ENCODE assay signal across 2 cellular contexts in the genomic region with DNA sequence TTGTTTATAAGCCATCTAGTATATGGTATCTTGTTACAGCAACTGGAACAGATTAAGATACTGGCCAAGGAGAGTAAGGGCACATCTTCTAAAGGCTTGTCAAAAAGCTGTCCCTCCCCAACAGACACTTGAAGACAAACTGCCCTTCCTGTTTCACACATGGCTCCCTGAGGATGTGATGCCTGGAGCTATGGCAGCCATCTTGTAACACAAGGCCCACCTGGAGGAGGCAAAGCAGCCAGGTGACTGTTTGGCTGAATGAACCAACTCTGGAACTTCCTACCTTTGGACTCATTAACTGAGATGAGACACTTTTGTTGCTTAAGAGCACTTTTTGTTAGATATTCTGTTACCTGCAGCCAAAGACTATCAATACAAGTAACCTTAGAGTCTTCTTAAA.
TF ChIP-seq lines count a peak whose summit lies in the region.

No MANE protein-coding gene starts in this region.

TF ChIP-seq in HCT116, 20 proteins besides CTCF, POLR2A, EP300 and RAD21:
- TF ChIP-seq FOSL1 (IDR thresholded peaks at IDR 0.05; ENCODE audit: low read depth) (no peak), EZH2phosphoT487 (IDR thresholded peaks at IDR 0.05; ENCODE audit: borderline replicate concordance) (no peak), CBX3 (IDR thresholded peaks at IDR 0.05; ENCODE audit: low read depth) (no peak), SIN3A (IDR thresholded peaks at IDR 0.05; ENCODE audit: low read depth) (no peak), ATF3 (IDR thresholded peaks at IDR 0.05) (no peak), YY1 (IDR thresholded peaks at IDR 0.05; ENCODE audit: extremely low read depth, insufficient replicate concordance, low read depth, low read length) (no peak), MAX (IDR thresholded peaks at IDR 0.05) (no peak), ELF1 (IDR thresholded peaks at IDR 0.05; ENCODE audit: borderline replicate concordance, low read depth) (no peak), EZH2 (IDR thresholded peaks at IDR 0.05) (no peak), ZFX (IDR thresholded peaks at IDR 0.05) (no peak), REST (IDR thresholded peaks at IDR 0.05; ENCODE audit: low read depth) (no peak), EGR1 (IDR thresholded peaks at IDR 0.05; ENCODE audit: low read depth) (no peak), CEBPB (IDR thresholded peaks at IDR 0.05; ENCODE audit: low read depth) (no peak), JUND (IDR thresholded peaks at IDR 0.05) (no peak), ZNF274 (IDR thresholded peaks at IDR 0.05; ENCODE audit: low read depth, low read length) (no peak)
- TF ChIP-seq, protein P1, sequence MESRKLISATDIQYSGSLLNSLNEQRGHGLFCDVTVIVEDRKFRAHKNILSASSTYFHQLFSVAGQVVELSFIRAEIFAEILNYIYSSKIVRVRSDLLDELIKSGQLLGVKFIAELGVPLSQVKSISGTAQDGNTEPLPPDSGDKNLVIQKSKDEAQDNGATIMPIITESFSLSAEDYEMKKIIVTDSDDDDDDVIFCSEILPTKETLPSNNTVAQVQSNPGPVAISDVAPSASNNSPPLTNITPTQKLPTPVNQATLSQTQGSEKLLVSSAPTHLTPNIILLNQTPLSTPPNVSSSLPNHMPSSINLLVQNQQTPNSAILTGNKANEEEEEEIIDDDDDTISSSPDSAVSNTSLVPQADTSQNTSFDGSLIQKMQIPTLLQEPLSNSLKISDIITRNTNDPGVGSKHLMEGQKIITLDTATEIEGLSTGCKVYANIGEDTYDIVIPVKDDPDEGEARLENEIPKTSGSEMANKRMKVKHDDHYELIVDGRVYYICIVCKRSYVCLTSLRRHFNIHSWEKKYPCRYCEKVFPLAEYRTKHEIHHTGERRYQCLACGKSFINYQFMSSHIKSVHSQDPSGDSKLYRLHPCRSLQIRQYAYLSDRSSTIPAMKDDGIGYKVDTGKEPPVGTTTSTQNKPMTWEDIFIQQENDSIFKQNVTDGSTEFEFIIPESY (IDR thresholded peaks at IDR 0.05; ENCODE audit: extremely low read depth, insufficient replicate concordance, low read length), result no peak

TF ChIP-seq in H1, 55 proteins besides CTCF, POLR2A, EP300 and RAD21:
- TF ChIP-seq JUN (IDR thresholded peaks at IDR 0.05; ENCODE audit: low read depth, low read length) (no peak), NANOG (IDR thresholded peaks at IDR 0.05; ENCODE audit: insufficient read depth, low read depth, low read length, poor library complexity, severe bottlenecking) (no peak), YY1 (IDR thresholded peaks at IDR 0.05; ENCODE audit: low read depth, low read length) (0 out of 2 replicates have a peak, but pooled peaks have one; percentile 45), ZNF274 (IDR thresholded peaks at IDR 0.05; ENCODE audit: borderline replicate concordance, extremely low read depth, low read length) (no peak), RBBP5 (IDR thresholded peaks at IDR 0.05; ENCODE audit: borderline replicate concordance, low read depth, low read length) (no peak)
